12 cellular contexts compared by ENCODE assay signal in the genomic region with DNA sequence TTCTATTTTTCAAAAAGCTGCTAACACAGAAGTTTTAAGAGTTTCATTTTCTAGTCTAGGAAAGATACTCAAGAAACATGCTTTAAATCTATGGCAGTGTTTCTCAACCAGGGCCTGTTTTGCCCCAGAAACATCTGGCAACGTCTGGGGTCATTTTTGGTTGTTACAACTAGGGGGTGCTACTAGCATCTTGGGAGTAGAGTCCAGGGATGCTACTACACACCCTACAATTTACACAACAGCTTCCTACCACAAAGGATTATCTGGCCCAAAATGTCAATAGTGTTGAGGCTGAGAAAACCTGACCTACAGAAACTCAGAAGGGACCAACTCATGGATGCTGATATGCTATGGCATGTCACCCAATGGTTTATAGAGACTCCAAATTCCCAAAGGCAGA. TPM values are rescaled to one million over a fixed set of nuclear protein-coding genes. Genes with fewer than 3 reads are reported as not detected.
DNase-seq lines count a peak whose midpoint lies in the region; ATAC-seq, FAIRE-seq and TF ChIP-seq lines count a peak whose summit lies in the region.
"Had no signal": no experiment of that assay in that cellular context is flagged by ENCODE, and none has a peak within 500 bp of the region (broad histone marks: within the 10 kb centered on the region; RNA-seq: fewer than 3 reads in every experiment).

No MANE protein-coding gene starts in this region.

- no peak for TF ChIP-seq POLR2A in GM12892 (IDR thresholded peaks at IDR 0.05; ENCODE audit: low read depth, low read length)

- H3K79me2 ChIP-seq in PC-9 (ENCODE audit: low read depth), result no peaks in the 10 kb centered on the region

- no TSS peak for BruUV-seq in PC-9 (replicated peaks; lab: Mats Ljungman, UMichigan)

- ATAC-seq in GM21576 (IDR thresholded peaks at IDR 0.05; ENCODE audit: unreplicated experiment), result no peak
- ATAC-seq in activated CD4-positive, CD25-positive, alpha-beta regulatory T cell treated with anti-CD3 and anti-CD28 coated beads, Interleukin-2, amount 50 U/mL, for 24 hours, result no peak

- no peaks in the 10 kb centered on the region for H3K27me3 ChIP-seq in PC-9 (ENCODE audit: insufficient read depth, low read depth)
- H3K27me3 ChIP-seq: suprapubic skin had no signal

- no peaks in the 10 kb centered on the region for H3F3A ChIP-seq in PC-9 (ENCODE audit: insufficient read depth, low read depth)

- no peaks in the 10 kb centered on the region for H4K20me1 ChIP-seq in PC-9 (ENCODE audit: insufficient read depth)

- peak; percentile 69 for FAIRE-seq in GM12892 (lab: Jason Lieb, UNC)

- H3K36me3 ChIP-seq in PC-9 (ENCODE audit: low read depth), result no peaks in the 10 kb centered on the region

- H3K9me3 ChIP-seq in PC-9 (ENCODE audit: insufficient read depth, low read depth), result no peaks in the 10 kb centered on the region
- H3K9me3 ChIP-seq: suprapubic skin had no signal

- CTCF ChIA-PET in PC-9 (lab: Charles Lee), result no interaction called here

- peak; percentile 38; the same call in 1 of the 2 replicates for TF ChIP-seq CTCF in PC-9 (conservative IDR thresholded peaks at IDR 0.05)
- TF ChIP-seq CTCF in fibroblast of the aortic adventitia (IDR thresholded peaks at IDR 0.05; ENCODE audit: insufficient read depth, low read length), result peak; percentile 32

- intact Hi-C loops in PC-9 (cut with micrococcal nuclease; ENCODE audit: unreplicated experiment), result no loop called here

- no peak overlapping the region for H2AFZ ChIP-seq in PC-9

- H3K4me2 ChIP-seq in PC-9, result no peak overlapping the region

- POLR2A ChIA-PET in PC-9 (lab: Charles Lee; ENCODE audit: unreplicated experiment), result no interaction called here

- no peaks in the 10 kb centered on the region for H3K4me1 ChIP-seq in PC-9 (replicated peaks; ENCODE audit: insufficient read depth)
- H3K4me1 ChIP-seq: suprapubic skin had no signal

- H3K9me2 ChIP-seq in PC-9 (ENCODE audit: insufficient read depth), result no peaks in the 10 kb centered on the region

- DNase-seq in AG08395 (ENCODE audit: low spot score) (peak; percentile 6), GM12892 (ENCODE audit: insufficient read length) (no peak), PC-9 (no peak), fibroblast of the aortic adventitia (ENCODE audit: low read depth) (peak; percentile 32), NCI-H2107 (lab: John Stamatoyannopoulos, UW) (no peak)
- no peak for DNase-seq in activated T-cell treated with anti-CD3 and anti-CD28 coated beads, Interleukin-2, amount 50 U/mL, for 1 hour
- DNase-seq: activated naive CD8-positive, alpha-beta T cell treated with anti-CD3 and anti-CD28 coated beads, Interleukin-2, amount 10 ng/mL, durations not matched to agents 7 days and 5 days; NCI-H1092 treated with DMSO at 0.1 percent for 48 hours had no signal

- no peak overlapping the region for H3K27ac ChIP-seq in PC-9
- H3K27ac ChIP-seq: skin epidermis, suprapubic skin had no signal

- H3K4me3 ChIP-seq in PC-9 (no peak overlapping the region), fibroblast of the aortic adventitia (ENCODE audit: low read depth, low read length) (no peak overlapping the region)
- H3K4me3 ChIP-seq: skin epidermis, suprapubic skin had no signal

RNA-seq across cellular contexts. Expression of a gene that starts 24.4 kb away (rescaled TPM):
- polyA plus RNA-seq in GM12892 (2012; ENCODE audit: missing spikeins), result 2.1 TPM
- total RNA-seq in PC-9 (2021) (4.1 and 4.9 TPM in 2 replicates), fibroblast of the aortic adventitia (ENCODE audit: low replicate concordance) (7.4 and 11.2 TPM in 2 replicates)

RNA-seq across cellular contexts. Expression of a gene that starts 24.4 kb away (rescaled TPM):
- polyA plus RNA-seq in GM12892 (2012; ENCODE audit: missing spikeins), result 27.3 TPM
- total RNA-seq in PC-9 (2021) (25.3 and 25.9 TPM in 2 replicates), fibroblast of the aortic adventitia (ENCODE audit: low replicate concordance) (10.5 and 48.6 TPM in 2 replicates)

Comparison
In these comparisons a context has a peak if more than half of its experiments do, and no peak if none do; other contexts are left out.
1. DNase-seq: peak in AG08395 (single experiment) and fibroblast of the aortic adventitia (single experiment); none in GM12892 (single experiment), PC-9 (0 of 2), NCI-H2107 (single experiment) and activated T-cell treated with anti-CD3 and anti-CD28 coated beads, Interleukin-2, amount 50 U/mL, for 1 hour (single experiment).